ENCODE assay signal across 24 cellular contexts in the genomic region with DNA sequence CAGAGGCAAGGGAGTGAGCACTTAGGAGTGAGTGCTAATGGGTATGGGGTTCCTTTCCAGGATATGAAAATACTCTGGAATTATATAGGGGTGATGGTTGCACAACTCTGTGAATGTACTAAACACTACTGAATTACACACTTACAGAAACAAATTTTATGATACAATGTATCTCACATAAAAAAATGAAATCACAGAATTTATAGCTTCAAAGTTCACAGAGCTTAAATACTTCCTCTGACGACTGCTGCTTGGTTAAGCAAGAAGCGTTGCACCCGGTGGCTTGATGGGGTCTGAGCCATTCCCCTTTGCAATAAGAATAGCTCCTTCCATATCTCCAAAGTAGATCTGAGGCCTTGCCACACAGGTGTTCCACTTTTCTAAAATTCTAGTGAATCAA.
"Had no signal": no experiment of that assay in that cellular context is flagged by ENCODE, and none has a peak within 500 bp of the region (broad histone marks: within the 10 kb centered on the region; RNA-seq: fewer than 3 reads in every experiment).

No MANE protein-coding gene starts in this region.

- H3K27ac ChIP-seq: colonic mucosa, coronary artery, dorsolateral prefrontal cortex, epithelial cell of prostate, esophagus muscularis mucosa, esophagus squamous epithelium, foreskin keratinocyte, gastrocnemius medialis, gastroesophageal sphincter, heart left ventricle, heart right ventricle had no signal

- H3K9me3 ChIP-seq: colonic mucosa, esophagus muscularis mucosa, esophagus squamous epithelium, gastrocnemius medialis, gastroesophageal sphincter had no signal

- ATAC-seq: effector memory CD8-positive, alpha-beta T cell; esophagus mucosa; foreskin keratinocyte; gastrocnemius medialis; gastroesophageal sphincter; heart left ventricle; heart right ventricle had no signal

- H3K36me3 ChIP-seq: colonic mucosa, esophagus muscularis mucosa, esophagus squamous epithelium, gastrocnemius medialis, gastroesophageal sphincter, heart left ventricle, heart right ventricle had no signal

- H3K4me1 ChIP-seq: colonic mucosa, esophagus muscularis mucosa, esophagus squamous epithelium, foreskin keratinocyte, gastrocnemius medialis, gastroesophageal sphincter, heart left ventricle, heart right ventricle had no signal

- DNase-seq: colonic mucosa; cortex of kidney; dermis blood vessel endothelial cell; dorsolateral prefrontal cortex; effector CD4-positive, alpha-beta T cell; effector CD8-positive, alpha-beta T cell; effector memory CD4-positive, alpha-beta T cell; effector memory CD8-positive, alpha-beta T cell; endodermal cell; erythroblast; esophagus squamous epithelium; foreskin fibroblast; foreskin keratinocyte; foreskin melanocyte; gastrocnemius medialis; glutamatergic neuron; head of caudate nucleus; heart left ventricle; heart right ventricle had no signal

- H3K27me3 ChIP-seq: colonic mucosa, dorsolateral prefrontal cortex, esophagus muscularis mucosa, esophagus squamous epithelium, foreskin keratinocyte, gastrocnemius medialis, gastroesophageal sphincter, heart left ventricle, heart right ventricle had no signal

- H3K4me3 ChIP-seq: colonic mucosa, coronary artery, dorsolateral prefrontal cortex, esophagus muscularis mucosa, esophagus squamous epithelium, gastrocnemius medialis, gastroesophageal sphincter, heart left ventricle, heart right ventricle had no signal
